Comparison of ENCODE assay signal across 1 cellular context in genomic region chr1:44010935-44011610, GRCh38.
TF ChIP-seq lines count a peak whose summit lies in the region.

No MANE protein-coding gene starts in this region.

TF ChIP-seq in HepG2, 621 proteins besides CTCF, POLR2A, EP300 and RAD21:
- TF ChIP-seq, protein P1, sequence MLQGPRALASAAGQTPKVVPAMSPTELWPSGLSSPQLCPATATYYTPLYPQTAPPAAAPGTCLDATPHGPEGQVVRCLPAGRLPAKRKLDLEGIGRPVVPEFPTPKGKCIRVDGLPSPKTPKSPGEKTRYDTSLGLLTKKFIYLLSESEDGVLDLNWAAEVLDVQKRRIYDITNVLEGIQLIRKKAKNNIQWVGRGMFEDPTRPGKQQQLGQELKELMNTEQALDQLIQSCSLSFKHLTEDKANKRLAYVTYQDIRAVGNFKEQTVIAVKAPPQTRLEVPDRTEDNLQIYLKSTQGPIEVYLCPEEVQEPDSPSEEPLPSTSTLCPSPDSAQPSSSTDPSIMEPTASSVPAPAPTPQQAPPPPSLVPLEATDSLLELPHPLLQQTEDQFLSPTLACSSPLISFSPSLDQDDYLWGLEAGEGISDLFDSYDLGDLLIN (CRISPR knock-in tag; IDR thresholded peaks at IDR 0.05; ENCODE audit: borderline replicate concordance), result no peak
- TF ChIP-seq ZNF574 (CRISPR knock-in tag; IDR thresholded peaks at IDR 0.05), result no peak
- no peak for TF ChIP-seq ZBTB21 (CRISPR knock-in tag; IDR thresholded peaks at IDR 0.05)
- TF ChIP-seq AGO2 (optimal IDR thresholded peaks at IDR 0.05; ENCODE audit: low read depth, low read length), result peak; percentile 28
- TF ChIP-seq ISL2 (CRISPR knock-in tag; IDR thresholded peaks at IDR 0.05), result no peak
- peak; percentile 30 for TF ChIP-seq HNRNPLL (IDR thresholded peaks at IDR 0.05; ENCODE audit: low read depth, low read length, poor library complexity, severe bottlenecking)
- TF ChIP-seq, protein P2, sequence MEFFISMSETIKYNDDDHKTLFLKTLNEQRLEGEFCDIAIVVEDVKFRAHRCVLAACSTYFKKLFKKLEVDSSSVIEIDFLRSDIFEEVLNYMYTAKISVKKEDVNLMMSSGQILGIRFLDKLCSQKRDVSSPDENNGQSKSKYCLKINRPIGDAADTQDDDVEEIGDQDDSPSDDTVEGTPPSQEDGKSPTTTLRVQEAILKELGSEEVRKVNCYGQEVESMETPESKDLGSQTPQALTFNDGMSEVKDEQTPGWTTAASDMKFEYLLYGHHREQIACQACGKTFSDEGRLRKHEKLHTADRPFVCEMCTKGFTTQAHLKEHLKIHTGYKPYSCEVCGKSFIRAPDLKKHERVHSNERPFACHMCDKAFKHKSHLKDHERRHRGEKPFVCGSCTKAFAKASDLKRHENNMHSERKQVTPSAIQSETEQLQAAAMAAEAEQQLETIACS (CRISPR knock-in tag; IDR thresholded peaks at IDR 0.05), result no peak
- TF ChIP-seq BCL6 (CRISPR knock-in tag; IDR thresholded peaks at IDR 0.05), result no peak
- no peak for TF ChIP-seq DNMT1 (CRISPR knock-in tag; IDR thresholded peaks at IDR 0.05)
- TF ChIP-seq HNRNPL (IDR thresholded peaks at IDR 0.05; ENCODE audit: low read depth, low read length), result peak; percentile 8
- TF ChIP-seq ZNF547 (CRISPR knock-in tag; IDR thresholded peaks at IDR 0.05), result no peak
- TF ChIP-seq, protein P3, sequence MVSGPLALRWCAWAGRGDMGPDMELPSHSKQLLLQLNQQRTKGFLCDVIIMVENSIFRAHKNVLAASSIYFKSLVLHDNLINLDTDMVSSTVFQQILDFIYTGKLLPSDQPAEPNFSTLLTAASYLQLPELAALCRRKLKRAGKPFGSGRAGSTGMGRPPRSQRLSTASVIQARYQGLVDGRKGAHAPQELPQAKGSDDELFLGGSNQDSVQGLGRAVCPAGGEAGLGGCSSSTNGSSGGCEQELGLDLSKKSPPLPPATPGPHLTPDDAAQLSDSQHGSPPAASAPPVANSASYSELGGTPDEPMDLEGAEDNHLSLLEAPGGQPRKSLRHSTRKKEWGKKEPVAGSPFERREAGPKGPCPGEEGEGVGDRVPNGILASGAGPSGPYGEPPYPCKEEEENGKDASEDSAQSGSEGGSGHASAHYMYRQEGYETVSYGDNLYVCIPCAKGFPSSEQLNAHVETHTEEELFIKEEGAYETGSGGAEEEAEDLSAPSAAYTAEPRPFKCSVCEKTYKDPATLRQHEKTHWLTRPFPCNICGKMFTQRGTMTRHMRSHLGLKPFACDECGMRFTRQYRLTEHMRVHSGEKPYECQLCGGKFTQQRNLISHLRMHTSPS (CRISPR knock-in tag; IDR thresholded peaks at IDR 0.05; ENCODE audit: low read depth), result 0 out of 2 replicates have a peak, but pooled peaks have one; percentile 43
- TF ChIP-seq POGZ (CRISPR knock-in tag; IDR thresholded peaks at IDR 0.05), result no peak
- TF ChIP-seq ZNF572 (CRISPR knock-in tag; IDR thresholded peaks at IDR 0.05), result no peak
- no peak for TF ChIP-seq HMG20B (CRISPR knock-in tag; conservative IDR thresholded peaks at IDR 0.05)
- 0 out of 2 replicates have a peak, but pooled peaks have one; percentile 8 for TF ChIP-seq PATZ1 (CRISPR knock-in tag; IDR thresholded peaks at IDR 0.05)
- no peak for TF ChIP-seq SP4 (CRISPR knock-in tag; IDR thresholded peaks at IDR 0.05)
- TF ChIP-seq GFI1 (CRISPR knock-in tag; IDR thresholded peaks at IDR 0.05; ENCODE audit: borderline replicate concordance), result no peak
